Comparison of ENCODE assay signal across 19 cellular contexts in genomic region chr15:60800729-60801072, GRCh38.
A peak's percentile ranks its signal among the peaks of the same experiment; 100 is the strongest.
DNase-seq lines count a peak whose midpoint lies in the region; ATAC-seq and TF ChIP-seq lines count a peak whose summit lies in the region.
"Had no signal": no experiment of that assay in that cellular context is flagged by ENCODE, and none has a peak within 500 bp of the region (broad histone marks: within the 10 kb centered on the region; RNA-seq: fewer than 3 reads in every experiment).

No MANE protein-coding gene starts in this region.

- H3K4me1 Mint-ChIP-seq in activated CD4-positive, alpha-beta T cell treated with anti-CD3 and anti-CD28 coated beads for 36 hours, result peaks cover 73% of the 10 kb centered on the region
- peaks cover 66% of the 10 kb centered on the region for H3K4me1 Mint-ChIP-seq in activated CD8-positive, alpha-beta T cell treated with anti-CD3 and anti-CD28 coated beads for 36 hours (ENCODE audit: low read depth)
- peaks cover 51% of the 10 kb centered on the region for H3K4me1 Mint-ChIP-seq in osteocyte (ENCODE audit: unreplicated experiment)

- CTCF ChIA-PET in activated CD4-positive, alpha-beta T cell treated with anti-CD3 and anti-CD28 coated beads for 36 hours (lab: Charles Lee), result interaction anchor here (1.4 kb wide), 1 partner anchor 216 kb away, joined by 4 read pairs; no protein-coding TSS in a partner anchor
- CTCF ChIA-PET in activated CD8-positive, alpha-beta T cell treated with anti-CD3 and anti-CD28 coated beads for 36 hours (lab: Charles Lee), result interaction anchor here (3.9 kb wide), 1 partner anchor 14 kb away, joined by 31 read pairs; no protein-coding TSS in a partner anchor

- TF ChIP-seq POLR2A in esophagus squamous epithelium (IDR thresholded peaks at IDR 0.05), result no peak

- no peak for DNase-seq in activated CD4-positive, alpha-beta T cell treated with anti-CD3 and anti-CD28 coated beads for 36 hours
- DNase-seq in activated CD4-positive, alpha-beta T cell treated with anti-CD3 and anti-CD28 coated beads, Interleukin-2, amount 50 U/mL, for 48 hours, result no peak
- no peak for DNase-seq in activated CD8-positive, alpha-beta T cell treated with anti-CD3 and anti-CD28 coated beads for 36 hours
- DNase-seq in esophagus squamous epithelium (lab: John Stamatoyannopoulos, UW) (no peak), osteocyte (ENCODE audit: extremely low spot score, unreplicated experiment) (no peak), NCI-H2107 treated with DMSO at 0.1 percent for 48 hours (lab: John Stamatoyannopoulos, UW; ENCODE audit: unreplicated experiment) (no peak), NCI-H146 (lab: John Stamatoyannopoulos, UW) (no peak)
- DNase-seq: 8988T, BE2C, Karpas-422, left lung, NCI-H1105, NCI-H526, testis had no signal

- intact Hi-C loops in activated CD4-positive, alpha-beta T cell treated with anti-CD3 and anti-CD28 coated beads for 36 hours (cut with DNase I, micrococcal nuclease), result loop anchor here (1.0 to 10.0 kb wide), 7 partner anchors 44 to 406 kb away; partner anchors contain the start of gene ANXA2 (in 1 of the 2)
- intact Hi-C loops in activated CD8-positive, alpha-beta T cell treated with anti-CD3 and anti-CD28 coated beads for 36 hours (cut with micrococcal nuclease), result loop anchor here (5.0 kb wide), 2 partner anchors 102 to 213 kb away; no protein-coding TSS in a partner anchor
- intact Hi-C loops in esophagus squamous epithelium (cut with DNase I), result no loop called here

- H3K27ac Mint-ChIP-seq in activated CD4-positive, alpha-beta T cell treated with anti-CD3 and anti-CD28 coated beads for 36 hours, result peak overlapping the region; percentile 95
- H3K27ac Mint-ChIP-seq in activated CD8-positive, alpha-beta T cell treated with anti-CD3 and anti-CD28 coated beads for 36 hours, result peak overlapping the region; percentile 90
- H3K27ac Mint-ChIP-seq in osteocyte (ENCODE audit: unreplicated experiment), result peak overlapping the region; percentile 57
- H3K27ac Mint-ChIP-seq: dendritic cell treated with granulocyte-macrophage colony-stimulating factor and Interleukin-4, amounts not matched to agents 40 ng/mL and 50 ng/mL, for 4 days had no signal

- 74 to 77% methylated on average over 3 to 5 of the region's 5 CpGs for WGBS in esophagus squamous epithelium, 2 donors

- POLR2A ChIA-PET in activated CD4-positive, alpha-beta T cell treated with anti-CD3 and anti-CD28 coated beads for 36 hours (lab: Charles Lee), result interaction anchor here (0.9 kb wide), 1 partner anchor 151 kb away, joined by 6 read pairs; no protein-coding TSS in a partner anchor
- POLR2A ChIA-PET in activated CD8-positive, alpha-beta T cell treated with anti-CD3 and anti-CD28 coated beads for 36 hours (lab: Charles Lee), result no interaction called here

- H3K36me3 ChIP-seq in esophagus squamous epithelium, result no peaks in the 10 kb centered on the region
- H3K36me3 ChIP-seq: BE2C, breast epithelium, left lung had no signal

- peaks cover 3% of the 10 kb centered on the region for H3K36me3 Mint-ChIP-seq in activated CD4-positive, alpha-beta T cell treated with anti-CD3 and anti-CD28 coated beads for 36 hours (ENCODE audit: low read depth)
- H3K36me3 Mint-ChIP-seq in activated CD8-positive, alpha-beta T cell treated with anti-CD3 and anti-CD28 coated beads for 36 hours (ENCODE audit: low read depth), result no peaks in the 10 kb centered on the region
- H3K36me3 Mint-ChIP-seq in osteocyte (ENCODE audit: unreplicated experiment), result no peaks in the 10 kb centered on the region

- ATAC-seq in activated CD4-positive, alpha-beta T cell treated with anti-CD3 and anti-CD28 coated beads for 36 hours, result no peak
- no peak for ATAC-seq in activated CD8-positive, alpha-beta T cell treated with anti-CD3 and anti-CD28 coated beads for 36 hours
- ATAC-seq in GM21360 (IDR thresholded peaks at IDR 0.05; ENCODE audit: unreplicated experiment), result no peak
- ATAC-seq: GM12878, left lung had no signal

- no peaks in the 10 kb centered on the region for H3K27me3 ChIP-seq in esophagus squamous epithelium
- H3K27me3 ChIP-seq: BE2C, breast epithelium, left lung, testis had no signal

- H3K4me3 Mint-ChIP-seq in activated CD4-positive, alpha-beta T cell treated with anti-CD3 and anti-CD28 coated beads for 36 hours, result peak overlapping the region; percentile 4
- no peak overlapping the region for H3K4me3 Mint-ChIP-seq in activated CD8-positive, alpha-beta T cell treated with anti-CD3 and anti-CD28 coated beads for 36 hours
- H3K4me3 Mint-ChIP-seq in osteocyte (ENCODE audit: unreplicated experiment), result no peak overlapping the region
- H3K4me3 Mint-ChIP-seq: dendritic cell treated with granulocyte-macrophage colony-stimulating factor and Interleukin-4, amounts not matched to agents 40 ng/mL and 50 ng/mL, for 4 days had no signal

- H3K27me3 Mint-ChIP-seq in activated CD4-positive, alpha-beta T cell treated with anti-CD3 and anti-CD28 coated beads for 36 hours, result no peaks in the 10 kb centered on the region
- no peaks in the 10 kb centered on the region for H3K27me3 Mint-ChIP-seq in activated CD8-positive, alpha-beta T cell treated with anti-CD3 and anti-CD28 coated beads for 36 hours
- no peaks in the 10 kb centered on the region for H3K27me3 Mint-ChIP-seq in osteocyte (ENCODE audit: unreplicated experiment)
- H3K27me3 Mint-ChIP-seq: dendritic cell treated with granulocyte-macrophage colony-stimulating factor and Interleukin-4, amounts not matched to agents 40 ng/mL and 50 ng/mL, for 4 days had no signal

- peaks cover 0 to 65% (median 13%) of the 10 kb centered on the region in 3 donors for H3K4me1 ChIP-seq in esophagus squamous epithelium
- H3K4me1 ChIP-seq: breast epithelium, parathyroid adenoma, testis had no signal

- TF ChIP-seq CTCF in activated CD8-positive, alpha-beta T cell treated with anti-CD3 and anti-CD28 coated beads for 36 hours (IDR thresholded peaks at IDR 0.05), result no peak
- no peak for TF ChIP-seq CTCF in esophagus squamous epithelium (IDR thresholded peaks at IDR 0.05)
- TF ChIP-seq CTCF in osteocyte (IDR thresholded peaks at IDR 0.05), result no peak

- no peaks in the 10 kb centered on the region for H3K9me3 ChIP-seq in esophagus squamous epithelium
- H3K9me3 ChIP-seq: BE2C, breast epithelium, left lung, testis had no signal

- peak overlapping the region in 3 of 4 donors; percentile 17 to 53 (median 51) for H3K27ac ChIP-seq in esophagus squamous epithelium
- H3K27ac ChIP-seq: parathyroid adenoma had no signal

- no peak overlapping the region for H3K4me3 ChIP-seq in esophagus squamous epithelium
- H3K4me3 ChIP-seq: breast epithelium, GM12878, left lung, testis had no signal

- H3K9me3 Mint-ChIP-seq in activated CD4-positive, alpha-beta T cell treated with anti-CD3 and anti-CD28 coated beads for 36 hours (ENCODE audit: low read depth), result peaks cover under 1% of the 10 kb centered on the region
- peaks cover under 1% of the 10 kb centered on the region for H3K9me3 Mint-ChIP-seq in activated CD8-positive, alpha-beta T cell treated with anti-CD3 and anti-CD28 coated beads for 36 hours
- H3K9me3 Mint-ChIP-seq in osteocyte (ENCODE audit: unreplicated experiment), result no peaks in the 10 kb centered on the region
- H3K9me3 Mint-ChIP-seq: dendritic cell treated with granulocyte-macrophage colony-stimulating factor and Interleukin-4, amounts not matched to agents 40 ng/mL and 50 ng/mL, for 4 days had no signal
